Comparison of ENCODE assay signal across 24 cellular contexts in the genomic region with DNA sequence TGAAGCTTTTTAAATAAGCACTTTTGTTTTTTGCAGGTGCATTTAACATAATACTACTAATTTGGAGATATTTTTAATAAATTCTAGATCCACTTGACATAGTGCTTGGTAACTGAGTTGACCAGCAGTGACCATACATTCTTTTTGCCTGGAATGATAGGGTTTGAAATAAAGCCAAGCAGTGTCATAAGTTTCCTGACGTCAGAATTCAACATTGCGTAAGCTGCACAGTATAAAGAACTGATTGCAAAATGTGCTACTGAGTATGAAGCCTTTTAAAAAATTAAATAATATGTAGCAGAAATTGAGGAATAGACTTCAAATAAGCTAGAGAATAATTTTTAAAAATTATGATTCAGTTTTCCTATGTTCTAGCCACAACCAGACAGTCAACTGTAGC.
DNase-seq lines count a peak whose midpoint lies in the region.
"Had no signal": no experiment of that assay in that cellular context is flagged by ENCODE, and none has a peak within 500 bp of the region (broad histone marks: within the 10 kb centered on the region; RNA-seq: fewer than 3 reads in every experiment).

No MANE protein-coding gene starts in this region.

- no peak overlapping the region for H3K4ac ChIP-seq in mesendoderm (ENCODE audit: low read depth, low read length)

- H2BK120ac ChIP-seq in mesendoderm (ENCODE audit: low read depth, low read length) = no peak overlapping the region

- H3K4me3 ChIP-seq in mesendoderm (ENCODE audit: low read length) = no peak overlapping the region
- H3K4me3 ChIP-seq: testis had no signal

- DNase-seq in LHCN-M2 (ENCODE audit: low read depth) = peak; percentile 85
- DNase-seq in astrocyte of the hippocampus (ENCODE audit: low read depth, low spot score) = peak; percentile 76
- DNase-seq in fibroblast of the conjunctiva (ENCODE audit: low read depth) = peak; percentile 57
- DNase-seq in renal cortical epithelial cell (ENCODE audit: low read depth) = peak; percentile 76
- no peak for DNase-seq in activated CD4-positive, alpha-beta T cell treated with anti-CD3 and anti-CD28 coated beads for 4 hours
- no peak for DNase-seq in mesendoderm
- DNase-seq in activated effector memory CD4-positive, alpha-beta T cell treated with Interleukin-2 at 50 U/mL for 16 hours = no peak
- DNase-seq: activated CD4-positive, alpha-beta memory T cell treated with anti-CD3 and anti-CD28 coated beads for 36 hours; amniotic stem cell; CD4-positive, alpha-beta T cell; DMS153; effector memory CD4-positive, alpha-beta T cell; GOT3; hypothalamus; kidney; mammary epithelial cell; naive B cell; NCI-H1105 treated with DMSO at 0.1 percent for 48 hours; NCI-H2081 treated with DMSO at 0.1 percent for 48 hours; NCI-H446; right cardiac atrium; testis had no signal

- no peak overlapping the region for H3K9ac ChIP-seq in mesendoderm (ENCODE audit: low read length)
- H3K9ac ChIP-seq: KMS-11 had no signal

- H3K27me3 ChIP-seq in mesendoderm (ENCODE audit: insufficient read depth, low read length, poor library complexity) = no peaks in the 10 kb centered on the region
- H3K27me3 ChIP-seq: foreskin keratinocyte, testis had no signal

- H4K5ac ChIP-seq in mesendoderm (ENCODE audit: low read length) = no peak overlapping the region

- no peak overlapping the region for H2BK15ac ChIP-seq in mesendoderm (replicated peaks; ENCODE audit: low read depth)

- no peaks in the 10 kb centered on the region for H3K36me3 ChIP-seq in mesendoderm (ENCODE audit: control insufficient read depth, insufficient read depth, low read length)

- no peaks in the 10 kb centered on the region for H3K79me2 ChIP-seq in mesendoderm (ENCODE audit: control insufficient read depth, insufficient read depth, low read length)

- H3K79me1 ChIP-seq in mesendoderm (ENCODE audit: low read length) = no peaks in the 10 kb centered on the region

- H3K27ac ChIP-seq in mesendoderm (ENCODE audit: low read depth, low read length) = no peak overlapping the region
- H3K27ac ChIP-seq: foreskin keratinocyte, KMS-11, testis had no signal

- no peak overlapping the region for H3K23ac ChIP-seq in mesendoderm (ENCODE audit: low read length)

- H2AK5ac ChIP-seq in mesendoderm (ENCODE audit: low read length) = no peak overlapping the region

- H3K4me1 ChIP-seq in mesendoderm (ENCODE audit: control insufficient read depth, low read depth, low read length) = no peaks in the 10 kb centered on the region
- H3K4me1 ChIP-seq: foreskin keratinocyte, testis had no signal

- no CpG with 5 or more reads among the region's 2 CpGs for WGBS in mesendoderm (ENCODE audit: extremely low coverage, insufficient coverage, low lambda C conversion rate)

- no peak overlapping the region for H4K8ac ChIP-seq in mesendoderm (ENCODE audit: low read depth, low read length)

- H3K18ac ChIP-seq in mesendoderm (ENCODE audit: low read length) = no peak overlapping the region

- no peak overlapping the region for H3K4me2 ChIP-seq in mesendoderm (ENCODE audit: low read length)
- H3K4me2 ChIP-seq: KMS-11 had no signal

- H3K56ac ChIP-seq in mesendoderm (ENCODE audit: low read length) = no peak overlapping the region

- no peak overlapping the region for H2BK5ac ChIP-seq in mesendoderm (ENCODE audit: low read length)

Comparison
In these comparisons a context has a peak if more than half of its experiments do, and no peak if none do; other contexts are left out.
1. DNase-seq: peak in LHCN-M2 (single experiment), astrocyte of the hippocampus (single experiment), fibroblast of the conjunctiva (single experiment) and renal cortical epithelial cell (single experiment); none in activated CD4-positive, alpha-beta T cell treated with anti-CD3 and anti-CD28 coated beads for 4 hours (0 of 2), mesendoderm (single experiment) and activated effector memory CD4-positive, alpha-beta T cell treated with Interleukin-2 at 50 U/mL for 16 hours (single experiment).